Comparison of ENCODE assay signal across 8 cellular contexts in the genomic region with DNA sequence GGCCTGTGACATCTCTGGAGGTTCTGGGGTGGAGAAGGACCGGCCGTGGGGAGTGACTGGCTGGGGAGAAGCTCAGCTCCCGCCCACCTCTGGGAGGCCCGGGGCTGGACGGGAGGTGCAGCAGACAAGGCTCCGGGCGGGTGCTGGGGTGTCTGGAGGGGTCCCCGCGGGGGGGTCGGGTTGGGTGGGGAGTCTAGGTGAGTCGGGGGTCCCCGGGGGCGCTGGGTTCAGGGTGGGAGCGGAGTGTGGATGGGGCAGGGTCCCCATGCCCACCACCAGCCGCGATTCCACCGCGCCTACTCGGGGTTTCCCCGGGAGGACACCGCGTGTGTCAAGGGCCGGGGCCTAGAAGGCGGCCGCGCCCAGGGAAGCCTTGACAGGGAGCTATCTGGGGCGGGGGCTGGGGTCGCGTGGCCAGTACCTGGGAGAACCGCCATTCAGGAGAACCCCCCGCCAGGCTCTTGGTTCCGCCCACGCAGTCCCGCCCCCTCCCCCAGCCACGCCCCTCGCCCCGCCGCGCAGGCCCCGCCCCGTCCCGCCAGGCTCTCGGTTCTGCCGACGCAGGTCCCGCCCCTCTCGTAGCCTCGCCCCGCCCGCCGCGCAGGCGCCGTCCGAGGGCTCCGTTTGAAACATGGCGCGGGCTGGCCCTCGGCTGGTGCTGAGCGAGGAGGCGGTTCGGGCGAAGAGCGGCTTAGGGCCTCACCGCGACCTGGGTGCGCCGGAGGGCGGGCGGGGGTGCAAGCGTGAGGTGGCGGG. TPM values are rescaled to one million over a fixed set of nuclear protein-coding genes. Genes with fewer than 3 reads are reported as not detected.
DNase-seq lines count a peak whose midpoint lies in the region; ATAC-seq, FAIRE-seq and TF ChIP-seq lines count a peak whose summit lies in the region.

A gene with protein sequence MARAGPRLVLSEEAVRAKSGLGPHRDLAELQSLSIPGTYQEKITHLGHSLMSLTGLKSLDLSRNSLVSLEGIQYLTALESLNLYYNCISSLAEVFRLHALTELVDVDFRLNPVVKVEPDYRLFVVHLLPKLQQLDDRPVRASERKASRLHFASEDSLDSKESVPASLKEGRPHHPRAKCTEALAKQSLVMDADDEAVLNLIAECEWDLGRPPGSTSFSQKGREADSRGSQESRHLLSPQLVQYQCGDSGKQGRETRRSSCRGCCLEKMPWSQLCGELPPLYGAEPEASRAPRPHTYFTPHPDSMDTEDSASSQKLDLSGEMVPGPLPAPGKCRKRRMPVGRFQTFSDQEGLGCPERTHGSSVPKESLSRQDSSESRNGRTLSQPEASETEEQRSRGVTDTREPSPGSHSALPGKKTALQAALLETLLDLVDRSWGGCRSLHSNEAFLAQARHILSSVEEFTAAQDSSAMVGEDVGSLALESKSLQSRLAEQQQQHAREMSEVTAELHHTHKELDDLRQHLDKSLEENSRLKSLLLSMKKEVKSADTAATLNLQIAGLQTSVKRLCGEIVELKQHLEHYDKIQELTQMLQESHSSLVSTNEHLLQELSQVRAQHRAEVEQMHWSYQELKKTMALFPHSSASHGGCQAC (plus strand): TSS at position 610 of the 756 bp plus-strand sequence. CDS start 22 bp downstream, at position 632.

- ATAC-seq in GM18868 (IDR thresholded peaks at IDR 0.05; ENCODE audit: unreplicated experiment), result peak; percentile 84
- ATAC-seq in HG03108 (IDR thresholded peaks at IDR 0.05; ENCODE audit: unreplicated experiment), result peak; percentile 83

- peak within 1 kb of the TSS; percentile 85 for H2AFZ ChIP-seq in keratinocyte (ENCODE audit: control insufficient read depth, low read length)

- H3K4me3 ChIP-seq in AG04449 (ENCODE audit: low read depth, low read length), result peak within 1 kb of the TSS; percentile 84
- H3K4me3 ChIP-seq in keratinocyte (ENCODE audit: control insufficient read depth in 2 of 3, extremely low read depth in 1 of 3, insufficient read depth in 2 of 3, low read depth in 1 of 3, low read length in 3 of 3), result peak within 1 kb of the TSS; percentile 84 to 90 (median 89)

- H3K27ac ChIP-seq in caudate nucleus (ENCODE audit: low read depth, low read length) (no peak within 1 kb of the TSS), keratinocyte (ENCODE audit: control insufficient read depth, insufficient read depth, low read length) (peak within 1 kb of the TSS; percentile 75)

- no peaks in the 10 kb centered on the region for H3K9me1 ChIP-seq in keratinocyte (ENCODE audit: control insufficient read depth, extremely low read depth, insufficient read depth, low read length)

- DNase-seq in AG04449 (ENCODE audit: low read depth, low spot score), result no peak
- peak; percentile 95 for DNase-seq in NCI-H2227 treated with DMSO at 0.1 percent for 48 hours (lab: John Stamatoyannopoulos, UW)
- peak; percentile 88 to 91 (median 90) for DNase-seq in activated CD4-positive, CD25-positive, alpha-beta regulatory T cell (lab: John Stamatoyannopoulos, UW)
- DNase-seq in caudate nucleus (lab: John Stamatoyannopoulos, UW), result peak; percentile 10 to 95 (median 86)
- peak; percentile 44 for DNase-seq in keratinocyte (ENCODE audit: low read depth, low spot score)
- peak; percentile 95 for DNase-seq in stimulated activated CD4-positive, alpha-beta T cell treated with anti-CD3 and anti-CD28 coated beads, Interleukin-12 subunit alpha, Interleukin-12 subunit beta, amount 100 ng/mL, for 4 hours

- H4K20me1 ChIP-seq in keratinocyte (ENCODE audit: control insufficient read depth, extremely low read depth, insufficient read depth, low read length), result no peaks in the 10 kb centered on the region

- dilution Hi-C loops in keratinocyte (cut with MboI; ENCODE audit: extremely low pct_ligation_motif_present, low sequenced_read_pairs), result no loop called here

- no peaks in the 10 kb centered on the region for H3K36me3 ChIP-seq in keratinocyte (ENCODE audit: control insufficient read depth in 2 of 2, extremely low read depth in 1 of 2, insufficient read depth in 2 of 2, low read length in 2 of 2)

- no peak for FAIRE-seq in keratinocyte (lab: Jason Lieb, UNC)

- H3K27me3 ChIP-seq in keratinocyte (ENCODE audit: control insufficient read depth, extremely low read depth, insufficient read depth, low read length), result no peaks in the 10 kb centered on the region

- H3K9me3 ChIP-seq in keratinocyte (ENCODE audit: control insufficient read depth, low read depth, low read length), result no peaks in the 10 kb centered on the region

- TF ChIP-seq CTCF in AG04449 (IDR thresholded peaks at IDR 0.05; ENCODE audit: insufficient read depth, low read length, missing control alignments) (no peak), keratinocyte (optimal IDR thresholded peaks at IDR 0.05 in 1 of 3, IDR thresholded peaks at IDR 0.05 in 1 of 3, conservative IDR thresholded peaks at IDR 0.05 in 1 of 3; ENCODE audit: extremely low read depth in 1 of 3, insufficient read depth in 2 of 3, low read length in 3 of 3) (no peak)

- H3K9ac ChIP-seq in keratinocyte (ENCODE audit: control insufficient read depth, extremely low read depth, insufficient read depth, low read length), result peak within 1 kb of the TSS; percentile 81

- CTCF ChIA-PET in AG04449 (lab: Yijun Ruan, JAX), result interaction anchor here (1.0 kb wide), 1 partner anchor 295 kb away, joined by 3 read pairs; no protein-coding TSS in a partner anchor

- peaks cover 6% of the 10 kb centered on the region for H3K4me1 ChIP-seq in keratinocyte (ENCODE audit: control insufficient read depth, extremely low read depth, insufficient read depth, low read length)

- H3K79me2 ChIP-seq in keratinocyte (ENCODE audit: control insufficient read depth, insufficient read depth, low read length), result peaks cover 40% of the 10 kb centered on the region

- H3K4me2 ChIP-seq in keratinocyte (ENCODE audit: control insufficient read depth, extremely low read depth, insufficient read depth, low read depth, low read length), result peak within 1 kb of the TSS; percentile 87

- POLR2A ChIA-PET in AG04449 (lab: Yijun Ruan, JAX), result no interaction called here

RNA-seq across cellular contexts. Expression of the gene that starts here (rescaled TPM):
- 4.0 to 4.5 TPM (median 4.3 TPM) in 3 replicates for polyA plus RNA-seq in keratinocyte
- 7.1 TPM for polyA plus RNA-seq in keratinocyte (2011; ENCODE audit: low read depth)
- polyA plus RNA-seq in keratinocyte (2011; cell fraction: cytosol; rRNA removed), result 2.1 and 3.0 TPM in 2 replicates
- 10.6 and 12.5 TPM in 2 replicates for polyA plus RNA-seq in keratinocyte (2011; cell fraction: nucleus; rRNA removed)
- polyA plus RNA-seq in keratinocyte (2012; ENCODE audit: low replicate concordance), result 3.3 and 4.3 TPM in 2 replicates
- 5.4 to 15.5 TPM (median 7.6 TPM) in 3 replicates for polyA minus RNA-seq in keratinocyte
- 4.0 TPM for polyA minus RNA-seq in keratinocyte (2011; cell fraction: cytosol; rRNA and poly(A)+ RNA removed)
- 6.0 and 6.4 TPM in 2 replicates for polyA minus RNA-seq in keratinocyte (2011; cell fraction: nucleus; rRNA and poly(A)+ RNA removed)
